ENCODE assay signal across 22 cellular contexts in genomic region chr12:85823436-85824179, GRCh38. TPM values are rescaled to one million over a fixed set of nuclear protein-coding genes. Genes with fewer than 3 reads are reported as not detected.
DNase-seq lines count a peak whose midpoint lies in the region; ATAC-seq and TF ChIP-seq lines count a peak whose summit lies in the region.
"Had no signal": no experiment of that assay in that cellular context is flagged by ENCODE, and none has a peak within 500 bp of the region (broad histone marks: within the 10 kb centered on the region; RNA-seq: fewer than 3 reads in every experiment).

No MANE protein-coding gene starts in this region.

- H3K4me1 ChIP-seq in fibroblast of lung (ENCODE audit: control insufficient read depth, extremely low read depth, insufficient read depth, low read length): no peaks in the 10 kb centered on the region
- peaks cover 0 to 2% of the 10 kb centered on the region in 2 donors for H3K4me1 ChIP-seq in aorta (ENCODE audit: control insufficient read depth in 1 of 2, insufficient read depth in 2 of 2, low read length in 2 of 2)

- H4K20me1 ChIP-seq in fibroblast of lung (ENCODE audit: control insufficient read depth, extremely low read depth, insufficient read depth, low read length): no peaks in the 10 kb centered on the region

- H3K27me3 ChIP-seq in fibroblast of lung (ENCODE audit: control insufficient read depth, insufficient read depth, low read length) (no peaks in the 10 kb centered on the region), aorta (ENCODE audit: control insufficient read depth in 1 of 2, insufficient read depth in 2 of 2, low read length in 1 of 2) (no peaks in the 10 kb centered on the region)
- H3K27me3 ChIP-seq: heart left ventricle had no signal

- no peak for ATAC-seq in aorta (ENCODE audit: low FRiP score)
- ATAC-seq in GM18519 (IDR thresholded peaks at IDR 0.05; ENCODE audit: low FRiP score, unreplicated experiment): no peak
- ATAC-seq in GM21717 (IDR thresholded peaks at IDR 0.05; ENCODE audit: unreplicated experiment): no peak
- ATAC-seq: activated CD8-positive, alpha-beta memory T cell treated with anti-CD3 and anti-CD28 coated beads, Interleukin-2, amount 10 ng/mL, durations not matched to agents 7 days and 5 days; GM12878; mucosa of descending colon; Panc1; T-cell had no signal

- DNase-seq in HCEC 1CT (peak; percentile 64), SW480 (ENCODE audit: low spot score) (peak; percentile 67), fibroblast of lung (ENCODE audit: low read depth in 2 of 2) (peak; percentile 35 to 92), type B pancreatic cell (ENCODE audit: extremely low spot score, unreplicated experiment) (no peak), aorta (no peak)
- DNase-seq: activated CD8-positive, alpha-beta memory T cell treated with anti-CD3 and anti-CD28 coated beads, Interleukin-2, amount 10 ng/mL, durations not matched to agents 7 days and 5 days; activated gamma-delta T cell; effector memory CD4-positive, alpha-beta T cell; heart left ventricle; left cardiac atrium; MM.1S; mucosa of descending colon; NCI-H2081 treated with DMSO at 0.1 percent for 48 hours; NCI-H69; stimulated activated naive CD4-positive, alpha-beta T cell; T-cell had no signal

- H3K79me2 ChIP-seq in fibroblast of lung (ENCODE audit: control insufficient read depth, insufficient read depth, low read length): no peaks in the 10 kb centered on the region

- TF ChIP-seq CTCF in fibroblast of lung (conservative IDR thresholded peaks at IDR 0.05 in 1 of 2, IDR thresholded peaks at IDR 0.05 in 1 of 2; ENCODE audit: low read depth in 1 of 2, low read length in 2 of 2): no peak
- TF ChIP-seq CTCF in type B pancreatic cell (conservative IDR thresholded peaks at IDR 0.05): no peak

- H3K36me3 ChIP-seq in fibroblast of lung (ENCODE audit: control insufficient read depth, insufficient read depth, low read length) (no peaks in the 10 kb centered on the region), aorta (ENCODE audit: control insufficient read depth in 1 of 2, insufficient read depth in 2 of 2, low read length in 1 of 2) (no peaks in the 10 kb centered on the region)
- H3K36me3 ChIP-seq: heart left ventricle had no signal

- H3K27me3 Mint-ChIP-seq in type B pancreatic cell: no peaks in the 10 kb centered on the region
- H3K27me3 Mint-ChIP-seq: activated CD8-positive, alpha-beta memory T cell treated with anti-CD3 and anti-CD28 coated beads, Interleukin-2, amount 10 ng/mL, durations not matched to agents 7 days and 5 days; T-cell had no signal

- H3K4me1 Mint-ChIP-seq in type B pancreatic cell (ENCODE audit: unreplicated experiment): peaks cover 5% of the 10 kb centered on the region
- H3K4me1 Mint-ChIP-seq: activated CD8-positive, alpha-beta memory T cell treated with anti-CD3 and anti-CD28 coated beads, Interleukin-2, amount 10 ng/mL, durations not matched to agents 7 days and 5 days; brain; T-cell had no signal

- peaks cover 5% of the 10 kb centered on the region for H3K9me3 Mint-ChIP-seq in type B pancreatic cell

- no peak overlapping the region for H3K9ac ChIP-seq in fibroblast of lung (ENCODE audit: insufficient read depth, low read length)

- no peaks in the 10 kb centered on the region for H3K9me3 ChIP-seq in fibroblast of lung (ENCODE audit: control insufficient read depth, insufficient read depth, low read depth, low read length)
- no peaks in the 10 kb centered on the region for H3K9me3 ChIP-seq in aorta (ENCODE audit: control insufficient read depth, low read length)
- H3K9me3 ChIP-seq: heart left ventricle, mucosa of descending colon had no signal

- H3K4me2 ChIP-seq in fibroblast of lung (ENCODE audit: extremely low read depth, insufficient read depth, low read length): no peak overlapping the region

- WGBS in aorta, 2 donors: 74 to 75% methylated on average over 4 of the region's 4 CpGs

- H2AFZ ChIP-seq in fibroblast of lung (ENCODE audit: low read length): no peak overlapping the region

- H3K36me3 Mint-ChIP-seq in type B pancreatic cell: peaks cover 9% of the 10 kb centered on the region
- H3K36me3 Mint-ChIP-seq: activated CD8-positive, alpha-beta memory T cell treated with anti-CD3 and anti-CD28 coated beads, Interleukin-2, amount 10 ng/mL, durations not matched to agents 7 days and 5 days; brain; T-cell had no signal

- H3K27ac ChIP-seq in fibroblast of lung (ENCODE audit: insufficient read depth, low read length) (no peak overlapping the region), aorta (ENCODE audit: low read depth in 1 of 2, low read length in 2 of 2) (no peak overlapping the region)
- H3K27ac ChIP-seq: C4-2B, heart left ventricle had no signal

- H3K27ac Mint-ChIP-seq in type B pancreatic cell: peak overlapping the region; percentile 2
- H3K27ac Mint-ChIP-seq: activated CD8-positive, alpha-beta memory T cell treated with anti-CD3 and anti-CD28 coated beads, Interleukin-2, amount 10 ng/mL, durations not matched to agents 7 days and 5 days; brain; T-cell had no signal

- H3K4me3 Mint-ChIP-seq in type B pancreatic cell: no peak overlapping the region
- H3K4me3 Mint-ChIP-seq: activated CD8-positive, alpha-beta memory T cell treated with anti-CD3 and anti-CD28 coated beads, Interleukin-2, amount 10 ng/mL, durations not matched to agents 7 days and 5 days; brain; T-cell had no signal

- H3K4me3 ChIP-seq in fibroblast of lung (replicated peaks in 1 of 4; ENCODE audit: control extremely low read depth in 1 of 4, insufficient read depth in 1 of 4, low read depth in 3 of 4, low read length in 4 of 4) (no peak overlapping the region), aorta (ENCODE audit: low read length in 2 of 2) (no peak overlapping the region)
- H3K4me3 ChIP-seq: GM12878, heart left ventricle, mucosa of descending colon had no signal

- intact Hi-C loops in aorta (cut with DNase I): no loop called here

RNA-seq across cellular contexts. Expression of gene RASSF9, which starts 12.6 kb away (rescaled TPM):
- total RNA-seq in fibroblast of lung: 0.33 and 0.77 TPM in 2 replicates
- polyA plus RNA-seq in fibroblast of lung: 0.08 and 0.37 TPM in 2 replicates
- polyA plus RNA-seq in fibroblast of lung (2012): 0.03 and 0.21 TPM in 2 replicates
- polyA minus RNA-seq in fibroblast of lung (ENCODE audit: low replicate concordance): 0.11 TPM in 1 of 2 replicates, not detected in the other
- total RNA-seq in type B pancreatic cell (ENCODE audit: low replicate concordance): 2.0 and 5.3 TPM in 2 replicates
- 1 to 10 TPM; 6.5 to 7.9 TPM for total RNA-seq in aorta
- under 1 TPM; 0.25 to 0.46 TPM for polyA plus RNA-seq in aorta
- total RNA-seq: activated CD8-positive, alpha-beta memory T cell treated with anti-CD3 and anti-CD28 coated beads, Interleukin-2, amount 10 ng/mL, durations not matched to agents 7 days and 5 days; T-cell had no signal

RNA-seq across cellular contexts. Expression of gene NTS, which starts 50.5 kb away (rescaled TPM):
- total RNA-seq in fibroblast of lung (not detected in 2 replicates), type B pancreatic cell (ENCODE audit: low replicate concordance) (75.7 and 117 TPM in 2 replicates), aorta (under 1 TPM in 1 of 2 donors, not detected in 1; 0.65 TPM)
- polyA plus RNA-seq in fibroblast of lung (0.28 TPM in 1 of 2 replicates, not detected in the other), aorta (not detected)
- 0.21 TPM in 1 of 2 replicates, not detected in the other for polyA plus RNA-seq in fibroblast of lung (2012)
- not detected in 2 replicates for polyA minus RNA-seq in fibroblast of lung (ENCODE audit: low replicate concordance)
- total RNA-seq: activated CD8-positive, alpha-beta memory T cell treated with anti-CD3 and anti-CD28 coated beads, Interleukin-2, amount 10 ng/mL, durations not matched to agents 7 days and 5 days; GM12878; T-cell had no signal

Comparison
In these comparisons a context has a peak if more than half of its experiments do, and no peak if none do; other contexts are left out.
1. DNase-seq: peak in HCEC 1CT (single experiment), SW480 (single experiment) and fibroblast of lung (2 of 2); none in type B pancreatic cell (single experiment) and aorta (0 of 2).
2. RNA of gene NTS, which starts 50.5 kb away (total RNA-seq): 75.7 to 117 TPM in type B pancreatic cell; 0.65 TPM in aorta and not detected in fibroblast of lung; every median in the first group is over 10 times any median in the second.